ENCODE assay signal across 8 cellular contexts in the genomic region with DNA sequence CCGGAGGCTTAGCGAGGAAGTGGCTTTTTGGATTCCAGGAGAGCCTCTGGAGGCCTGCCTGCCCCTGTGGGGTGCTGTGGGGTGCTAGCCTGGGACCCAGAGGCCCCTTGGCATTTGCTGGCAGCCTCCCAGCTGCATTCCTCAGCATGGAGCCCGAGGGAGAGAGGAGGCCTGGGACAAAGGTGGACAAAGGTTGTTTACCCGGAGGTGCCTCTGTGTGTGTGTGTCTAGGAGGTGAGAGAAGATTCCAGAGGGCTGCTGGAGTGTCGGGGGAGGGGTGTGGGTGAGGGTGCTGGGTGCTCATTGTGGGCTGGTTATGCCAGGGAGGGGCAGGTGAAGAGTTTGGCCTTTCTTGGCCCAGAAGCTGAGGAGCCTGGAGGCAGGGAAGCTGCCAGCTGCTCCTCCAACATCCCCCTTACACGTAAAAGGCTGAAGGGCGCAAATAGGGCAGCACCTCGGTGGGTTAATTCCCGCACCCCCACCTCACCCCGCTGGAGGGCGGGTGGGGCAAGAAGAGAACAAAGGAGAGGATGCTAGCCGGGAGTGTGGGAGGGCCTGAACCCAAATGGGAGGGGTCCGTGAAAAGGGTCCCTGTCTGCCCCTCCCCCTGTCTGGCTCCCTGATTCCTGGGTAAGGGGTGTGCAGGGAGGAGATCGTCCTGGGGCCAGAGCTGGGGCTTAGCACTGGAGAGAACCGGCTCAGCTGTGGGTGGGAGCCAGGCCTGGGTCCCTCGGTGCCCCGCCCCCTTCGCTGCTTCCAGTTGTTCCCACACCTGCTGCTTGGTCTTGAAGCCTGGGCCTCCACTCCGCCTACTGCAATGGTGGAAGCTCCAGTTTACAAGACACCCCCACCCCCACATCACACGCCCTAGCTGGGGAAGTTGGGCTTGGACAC. TPM values are rescaled to one million over a fixed set of nuclear protein-coding genes. Genes with fewer than 3 reads are reported as not detected.
DNase-seq lines count a peak whose midpoint lies in the region; ATAC-seq, FAIRE-seq and TF ChIP-seq lines count a peak whose summit lies in the region.

No MANE protein-coding gene starts in this region.

- TF ChIP-seq POLR2A in HepG2 (IDR thresholded peaks at IDR 0.05; ENCODE audit: insufficient read depth in 1 of 2, low read depth in 2 of 2, low read length in 2 of 2) = peak; percentile 57 to 64
- peak in 1 of 2 donors; percentile 24 for TF ChIP-seq POLR2A in thyroid gland (IDR thresholded peaks at IDR 0.05)

- no peak for DNase-seq in AG09309 (ENCODE audit: low read depth)
- DNase-seq in LHCN-M2 (ENCODE audit: low read depth) = peak; percentile 91
- peak; percentile 94 for DNase-seq in HepG2 (ENCODE audit: low spot score)
- DNase-seq in thyroid gland = peak; percentile 74 to 75
- no peak for DNase-seq in COLO668 (lab: John Stamatoyannopoulos, UW; ENCODE audit: unreplicated experiment)
- DNase-seq in activated effector memory CD4-positive, alpha-beta T cell treated with Interleukin-2 at 50 U/mL for 16 hours = no peak

- 8% methylated on average over 19 of the region's 20 CpGs for WGBS in HepG2 (ENCODE audit: low lambda C conversion rate)
- WGBS in thyroid gland, 2 donors = 28 to 34% methylated on average over 20 of the region's 20 CpGs

- H2AFZ ChIP-seq in HepG2 (ENCODE audit: low read length) = no peak overlapping the region

- peak overlapping the region; percentile 96 to 99 (median 97) for H3K27ac Mint-ChIP-seq in brain

- TF ChIP-seq CTCF in AG09309 (IDR thresholded peaks at IDR 0.05; ENCODE audit: control insufficient read depth, insufficient read depth, low read depth, low read length, missing control alignments) (no peak), brain (conservative IDR thresholded peaks at IDR 0.05) (no peak), HepG2 (CRISPR knock-in tag; IDR thresholded peaks at IDR 0.05) (peak; percentile 27), thyroid gland (IDR thresholded peaks at IDR 0.05) (peak in 1 of 6 experiments; percentile 2)

- H3K4me1 ChIP-seq in HepG2 (ENCODE audit: insufficient read depth, low read length) (peaks cover 68% of the 10 kb centered on the region), thyroid gland (peaks cover 28 to 44% of the 10 kb centered on the region in 2 donors)

- H3K27me3 Mint-ChIP-seq in brain = no peaks in the 10 kb centered on the region

- ATAC-seq in HepG2 (peak; percentile 66), HG02798 (IDR thresholded peaks at IDR 0.05; ENCODE audit: poor library complexity, unreplicated experiment) (no peak)

- H3K36me3 ChIP-seq in HepG2 (replicated peaks in 1 of 2; ENCODE audit: control insufficient read depth in 1 of 2, insufficient read depth in 2 of 2, low read length in 2 of 2) = peaks cover 10 to 18% of the 10 kb centered on the region in 2 experiments
- H3K36me3 ChIP-seq in thyroid gland = no peaks in the 10 kb centered on the region

- peak overlapping the region; percentile 97 for H3K27ac ChIP-seq in HepG2 (ENCODE audit: extremely low read length, insufficient read depth, low read length)
- H3K27ac ChIP-seq in thyroid gland = peak overlapping the region; percentile 77 to 98 (median 97)

- POLR2A ChIA-PET in HepG2 (lab: Yijun Ruan, JAX) = interaction anchor here (0.5 to 24.3 kb wide), 17 partner anchors 12 to 1045 kb away, joined by 3 to 2487 read pairs (median 10); a partner anchor contains a TSS

- TF ChIP-seq EP300 in HepG2 (IDR thresholded peaks at IDR 0.05; ENCODE audit: low read depth in 2 of 2, low read length in 2 of 2) (peak in 1 of 2 experiments; percentile 92; a peak in 3 of 4 replicates), HepG2 (CRISPR knock-in tag; IDR thresholded peaks at IDR 0.05; ENCODE audit: borderline replicate concordance) (peak; percentile 91)

- no peaks in the 10 kb centered on the region for H4K20me1 ChIP-seq in HepG2 (ENCODE audit: insufficient read depth, low read length)

- H3K4me3 ChIP-seq in AG09309 (ENCODE audit: control insufficient read depth, low read depth, low read length) (peak overlapping the region; percentile 40), HepG2 (replicated peaks in 1 of 3; ENCODE audit: insufficient read depth in 1 of 3, low read depth in 2 of 3, low read length in 3 of 3) (peak overlapping the region; percentile 45 to 68 (median 53); a peak in 5 of 6 replicates), thyroid gland (replicated peaks in 1 of 3) (no peak overlapping the region)

- FAIRE-seq in HepG2 (lab: Jason Lieb, UNC) = peak; percentile 98

- H3K4me2 ChIP-seq in HepG2 (ENCODE audit: low read depth, low read length) = peak overlapping the region; percentile 100

- H3K79me2 ChIP-seq in HepG2 (ENCODE audit: insufficient read depth, low read length) = no peaks in the 10 kb centered on the region

- intact Hi-C loops in HepG2 (cut with micrococcal nuclease; ENCODE audit: unreplicated experiment) (loop anchor here (1.0 kb wide), 1 partner anchor 10 kb away; a partner anchor contains a TSS), thyroid gland (cut with DNase I) (no loop called here)

- peaks cover 47% of the 10 kb centered on the region for H3K4me1 Mint-ChIP-seq in brain

- H3K9me3 Mint-ChIP-seq in brain = peaks cover 0 to 3% (median 0%) of the 10 kb centered on the region in 5 experiments

- peak overlapping the region; percentile 93 for H3K9ac ChIP-seq in HepG2 (ENCODE audit: insufficient read depth, low read depth, low read length)

- CTCF ChIA-PET in HepG2 (lab: Yijun Ruan, JAX; ENCODE audit: low intra/inter-chr PET ratio, low total read pairs) = interaction anchor here (0.7 to 3.2 kb wide), 4 partner anchors 11 to 36 kb away, joined by 3 to 10 read pairs (median 4); a partner anchor contains a TSS

- in situ Hi-C loops in HepG2 (cut with HindIII; ENCODE audit: extremely low pct_ligation_motif_present, low pct_unique_long_range_greater_than_20kb) = no loop called here

- H3K9me3 ChIP-seq in HepG2 (ENCODE audit: low read length) = no peaks in the 10 kb centered on the region
- H3K9me3 ChIP-seq in thyroid gland = no peaks in the 10 kb centered on the region

- no TSS peak for BruUV-seq in HepG2 (replicated peaks; lab: Mats Ljungman, UMichigan)

- H3K4me3 Mint-ChIP-seq in brain = peak overlapping the region; percentile 30 to 72 (median 68)

- H3K36me3 Mint-ChIP-seq in brain = peaks cover 8% of the 10 kb centered on the region

- peak; percentile 34; the same call in 1 of the 2 replicates for TF ChIP-seq RAD21 in HepG2 (CRISPR knock-in tag; IDR thresholded peaks at IDR 0.05)

- H3K27me3 ChIP-seq in HepG2 (ENCODE audit: control insufficient read depth in 1 of 2, insufficient read depth in 2 of 2, low read length in 2 of 2) = no peaks in the 10 kb centered on the region
- no peaks in the 10 kb centered on the region for H3K27me3 ChIP-seq in thyroid gland

RNA-seq across cellular contexts. Expression of a gene that starts 9.9 kb away (rescaled TPM):
- 5.0 and 11.6 TPM in 2 replicates for total RNA-seq in LHCN-M2 (2014; rRNA removed)
- polyA plus RNA-seq in LHCN-M2 (2012) = 6.6 TPM
- polyA plus RNA-seq in brain (ENCODE audit: insufficient read depth, low read depth, low replicate concordance) = 17.2 TPM
- total RNA-seq in HepG2 (2016; rRNA removed; fragmentation: Illumina TruSeq; extraction: Trizol) = 27.1 and 30.8 TPM in 2 replicates
- 22.3 and 23.3 TPM in 2 replicates for total RNA-seq in HepG2 (2016; cell fraction: cytosol; rRNA removed; fragmentation: Illumina TruSeq; extraction: Trizol; ENCODE audit: low read depth)
- total RNA-seq in HepG2 (2016; cell fraction: insoluble cytoplasmic fraction; rRNA removed; fragmentation: Illumina TruSeq; extraction: Trizol) = 26.7 and 27.9 TPM in 2 replicates
- total RNA-seq in HepG2 (2016; cell fraction: membrane; rRNA removed; fragmentation: Illumina TruSeq; extraction: Trizol) = 25.8 and 28.7 TPM in 2 replicates
- 13.7 and 16.4 TPM in 2 replicates for total RNA-seq in HepG2 (2016; cell fraction: nucleus; rRNA removed; fragmentation: Illumina TruSeq; extraction: Trizol)
- 31.8 and 32.4 TPM in 2 replicates for polyA plus RNA-seq in HepG2 (2011; rRNA removed)
- 32.2 and 44.9 TPM in 2 replicates for polyA plus RNA-seq in HepG2 (2011; cell fraction: cytosol; rRNA removed)
- polyA plus RNA-seq in HepG2 (2011; cell fraction: nucleus; rRNA removed) = 22.5 and 27.3 TPM in 2 replicates
- 22.2 and 24.9 TPM in 2 replicates for polyA plus RNA-seq in HepG2 (2012)
- 14.6 and 18.5 TPM in 2 replicates for polyA plus RNA-seq in HepG2 (2016; cell fraction: cytosol; fragmentation: Illumina TruSeq; extraction: Trizol; ENCODE audit: low read depth)
- 35.4 and 36.8 TPM in 2 replicates for polyA plus RNA-seq in HepG2 (2016; cell fraction: insoluble cytoplasmic fraction; fragmentation: Illumina TruSeq; extraction: Trizol; ENCODE audit: low read depth)
- polyA plus RNA-seq in HepG2 (2016; cell fraction: membrane; fragmentation: Illumina TruSeq; extraction: Trizol; ENCODE audit: low read depth) = 19.7 and 26.6 TPM in 2 replicates
- 36.3 and 37.9 TPM in 2 replicates for polyA plus RNA-seq in HepG2 (2016; cell fraction: nucleus; fragmentation: Illumina TruSeq; extraction: Trizol; ENCODE audit: insufficient read depth, low read depth)
- polyA minus RNA-seq in HepG2 (2011; rRNA and poly(A)+ RNA removed; ENCODE audit: low replicate concordance) = 9.1 and 26.8 TPM in 2 replicates
- 17.8 and 20.5 TPM in 2 replicates for polyA minus RNA-seq in HepG2 (2011; cell fraction: cytosol; rRNA and poly(A)+ RNA removed)
- polyA minus RNA-seq in HepG2 (2011; cell fraction: nucleus; rRNA and poly(A)+ RNA removed) = 12.4 and 13.2 TPM in 2 replicates
- total RNA-seq in thyroid gland = 10 to 100 TPM in 2 of 4 donors, 1 to 10 TPM in 2; 3.9 to 16.3 (median 10.0) TPM

RNA-seq across cellular contexts. Expression of a gene that starts 23.3 kb away (rescaled TPM):
- total RNA-seq in LHCN-M2 (2014; rRNA removed) = 7.2 and 11.1 TPM in 2 replicates
- 18.9 TPM for polyA plus RNA-seq in LHCN-M2 (2012)
- 10.8 TPM for polyA plus RNA-seq in brain (ENCODE audit: insufficient read depth, low read depth, low replicate concordance)
- 10.5 and 14.8 TPM in 2 replicates for total RNA-seq in HepG2 (2016; rRNA removed; fragmentation: Illumina TruSeq; extraction: Trizol)
- total RNA-seq in HepG2 (2016; cell fraction: cytosol; rRNA removed; fragmentation: Illumina TruSeq; extraction: Trizol; ENCODE audit: low read depth) = 2.7 and 3.3 TPM in 2 replicates
- 11.7 and 13.0 TPM in 2 replicates for total RNA-seq in HepG2 (2016; cell fraction: insoluble cytoplasmic fraction; rRNA removed; fragmentation: Illumina TruSeq; extraction: Trizol)
- 8.9 and 9.5 TPM in 2 replicates for total RNA-seq in HepG2 (2016; cell fraction: membrane; rRNA removed; fragmentation: Illumina TruSeq; extraction: Trizol)
- total RNA-seq in HepG2 (2016; cell fraction: nucleus; rRNA removed; fragmentation: Illumina TruSeq; extraction: Trizol) = 13.8 and 14.0 TPM in 2 replicates
- polyA plus RNA-seq in HepG2 (2011; rRNA removed) = 16.3 and 16.6 TPM in 2 replicates
- 13.7 and 14.0 TPM in 2 replicates for polyA plus RNA-seq in HepG2 (2011; cell fraction: cytosol; rRNA removed)
- polyA plus RNA-seq in HepG2 (2011; cell fraction: nucleus; rRNA removed) = 34.1 and 37.3 TPM in 2 replicates
- polyA plus RNA-seq in HepG2 (2012) = 17.5 and 20.8 TPM in 2 replicates
- 2.7 and 3.3 TPM in 2 replicates for polyA plus RNA-seq in HepG2 (2016; cell fraction: cytosol; fragmentation: Illumina TruSeq; extraction: Trizol; ENCODE audit: low read depth)
- polyA plus RNA-seq in HepG2 (2016; cell fraction: insoluble cytoplasmic fraction; fragmentation: Illumina TruSeq; extraction: Trizol; ENCODE audit: low read depth) = 36.1 and 41.5 TPM in 2 replicates
- 10.3 and 12.9 TPM in 2 replicates for polyA plus RNA-seq in HepG2 (2016; cell fraction: membrane; fragmentation: Illumina TruSeq; extraction: Trizol; ENCODE audit: low read depth)
- polyA plus RNA-seq in HepG2 (2016; cell fraction: nucleus; fragmentation: Illumina TruSeq; extraction: Trizol; ENCODE audit: insufficient read depth, low read depth) = 51.0 and 51.8 TPM in 2 replicates
- 8.8 and 11.0 TPM in 2 replicates for polyA minus RNA-seq in HepG2 (2011; rRNA and poly(A)+ RNA removed; ENCODE audit: low replicate concordance)
- polyA minus RNA-seq in HepG2 (2011; cell fraction: cytosol; rRNA and poly(A)+ RNA removed) = 10.7 and 11.5 TPM in 2 replicates
- polyA minus RNA-seq in HepG2 (2011; cell fraction: nucleus; rRNA and poly(A)+ RNA removed) = 17.1 and 27.5 TPM in 2 replicates
- 10 to 100 TPM; 15.6 to 33.5 (median 18.4) TPM for total RNA-seq in thyroid gland

RNA-seq across cellular contexts. Expression of a gene that starts 36.1 kb away (rescaled TPM):
- total RNA-seq in LHCN-M2 (2014; rRNA removed) (3.1 and 4.4 TPM in 2 replicates), HepG2 (2016; rRNA removed; fragmentation: Illumina TruSeq; extraction: Trizol) (8.8 and 16.1 TPM in 2 replicates), thyroid gland (10 to 100 TPM; 16.7 to 20.4 (median 17.7) TPM)
- 5.1 TPM for polyA plus RNA-seq in LHCN-M2 (2012)
- polyA plus RNA-seq in brain (ENCODE audit: insufficient read depth, low read depth, low replicate concordance) (7.6 TPM), HepG2 (2011; rRNA removed) (26.9 and 34.1 TPM in 2 replicates)
- 8.0 and 13.0 TPM in 2 replicates for total RNA-seq in HepG2 (2016; cell fraction: cytosol; rRNA removed; fragmentation: Illumina TruSeq; extraction: Trizol; ENCODE audit: low read depth)
- total RNA-seq in HepG2 (2016; cell fraction: insoluble cytoplasmic fraction; rRNA removed; fragmentation: Illumina TruSeq; extraction: Trizol) = 9.5 and 14.6 TPM in 2 replicates
- 12.4 and 18.3 TPM in 2 replicates for total RNA-seq in HepG2 (2016; cell fraction: membrane; rRNA removed; fragmentation: Illumina TruSeq; extraction: Trizol)
- total RNA-seq in HepG2 (2016; cell fraction: nucleus; rRNA removed; fragmentation: Illumina TruSeq; extraction: Trizol) = 15.2 and 17.1 TPM in 2 replicates
- 12.2 and 17.4 TPM in 2 replicates for polyA plus RNA-seq in HepG2 (2011; cell fraction: cytosol; rRNA removed)
- polyA plus RNA-seq in HepG2 (2011; cell fraction: nucleus; rRNA removed) = 71.5 and 77.5 TPM in 2 replicates
- 16.9 and 20.5 TPM in 2 replicates for polyA plus RNA-seq in HepG2 (2012)
- polyA plus RNA-seq in HepG2 (2016; cell fraction: cytosol; fragmentation: Illumina TruSeq; extraction: Trizol; ENCODE audit: low read depth) = 9.2 and 14.3 TPM in 2 replicates
- 9.9 and 13.7 TPM in 2 replicates for polyA plus RNA-seq in HepG2 (2016; cell fraction: insoluble cytoplasmic fraction; fragmentation: Illumina TruSeq; extraction: Trizol; ENCODE audit: low read depth)
- polyA plus RNA-seq in HepG2 (2016; cell fraction: membrane; fragmentation: Illumina TruSeq; extraction: Trizol; ENCODE audit: low read depth) = 10.5 and 15.2 TPM in 2 replicates
- 36.2 and 39.6 TPM in 2 replicates for polyA plus RNA-seq in HepG2 (2016; cell fraction: nucleus; fragmentation: Illumina TruSeq; extraction: Trizol; ENCODE audit: insufficient read depth, low read depth)
- polyA minus RNA-seq in HepG2 (2011; rRNA and poly(A)+ RNA removed; ENCODE audit: low replicate concordance) = 6.9 and 21.9 TPM in 2 replicates
- 8.3 and 8.4 TPM in 2 replicates for polyA minus RNA-seq in HepG2 (2011; cell fraction: cytosol; rRNA and poly(A)+ RNA removed)
- polyA minus RNA-seq in HepG2 (2011; cell fraction: nucleus; rRNA and poly(A)+ RNA removed) = 26.9 and 36.2 TPM in 2 replicates

RNA-seq across cellular contexts. Expression of a gene that starts 39.3 kb away (rescaled TPM):
- total RNA-seq in LHCN-M2 (2014; rRNA removed) (36.5 and 146 TPM in 2 replicates), HepG2 (2016; rRNA removed; fragmentation: Illumina TruSeq; extraction: Trizol) (5.5 and 11.3 TPM in 2 replicates), thyroid gland (10 to 100 TPM in 3 of 4 donors, 1 to 10 TPM in 1; 8.6 to 24.8 (median 16.9) TPM)
- polyA plus RNA-seq in LHCN-M2 (2012) = 73.9 TPM
- polyA plus RNA-seq in brain (ENCODE audit: insufficient read depth, low read depth, low replicate concordance) (35.8 TPM), HepG2 (2011; rRNA removed) (39.1 and 46.1 TPM in 2 replicates)
- total RNA-seq in HepG2 (2016; cell fraction: cytosol; rRNA removed; fragmentation: Illumina TruSeq; extraction: Trizol; ENCODE audit: low read depth) = 5.6 and 8.7 TPM in 2 replicates
- 6.2 and 9.4 TPM in 2 replicates for total RNA-seq in HepG2 (2016; cell fraction: insoluble cytoplasmic fraction; rRNA removed; fragmentation: Illumina TruSeq; extraction: Trizol)
- total RNA-seq in HepG2 (2016; cell fraction: membrane; rRNA removed; fragmentation: Illumina TruSeq; extraction: Trizol) = 23.5 and 28.9 TPM in 2 replicates
- 4.2 and 4.3 TPM in 2 replicates for total RNA-seq in HepG2 (2016; cell fraction: nucleus; rRNA removed; fragmentation: Illumina TruSeq; extraction: Trizol)
- 28.6 and 40.9 TPM in 2 replicates for polyA plus RNA-seq in HepG2 (2011; cell fraction: cytosol; rRNA removed)
- 37.4 and 43.6 TPM in 2 replicates for polyA plus RNA-seq in HepG2 (2011; cell fraction: nucleus; rRNA removed)
- polyA plus RNA-seq in HepG2 (2012) = 8.5 and 22.4 TPM in 2 replicates
- 17.4 and 19.5 TPM in 2 replicates for polyA plus RNA-seq in HepG2 (2016; cell fraction: cytosol; fragmentation: Illumina TruSeq; extraction: Trizol; ENCODE audit: low read depth)
- polyA plus RNA-seq in HepG2 (2016; cell fraction: insoluble cytoplasmic fraction; fragmentation: Illumina TruSeq; extraction: Trizol; ENCODE audit: low read depth) = 14.0 and 24.9 TPM in 2 replicates
- 30.5 and 46.5 TPM in 2 replicates for polyA plus RNA-seq in HepG2 (2016; cell fraction: membrane; fragmentation: Illumina TruSeq; extraction: Trizol; ENCODE audit: low read depth)
- polyA plus RNA-seq in HepG2 (2016; cell fraction: nucleus; fragmentation: Illumina TruSeq; extraction: Trizol; ENCODE audit: insufficient read depth, low read depth) = 24.9 and 28.4 TPM in 2 replicates
- polyA minus RNA-seq in HepG2 (2011; rRNA and poly(A)+ RNA removed; ENCODE audit: low replicate concordance) = 68.8 and 256 TPM in 2 replicates
- 26.0 and 39.9 TPM in 2 replicates for polyA minus RNA-seq in HepG2 (2011; cell fraction: cytosol; rRNA and poly(A)+ RNA removed)
- 13.4 and 15.7 TPM in 2 replicates for polyA minus RNA-seq in HepG2 (2011; cell fraction: nucleus; rRNA and poly(A)+ RNA removed)

RNA-seq across cellular contexts. Expression of a gene that starts 50.1 kb away (rescaled TPM):
- total RNA-seq in LHCN-M2 (2014; rRNA removed) (19.8 and 29.0 TPM in 2 replicates), HepG2 (2016; rRNA removed; fragmentation: Illumina TruSeq; extraction: Trizol) (0.39 and 0.53 TPM in 2 replicates), thyroid gland (1 to 10 TPM; 3.2 to 7.6 (median 4.2) TPM)
- 20.2 TPM for polyA plus RNA-seq in LHCN-M2 (2012)
- polyA plus RNA-seq in brain (ENCODE audit: insufficient read depth, low read depth, low replicate concordance) (26.1 TPM), HepG2 (2011; rRNA removed) (0.70 and 1.1 TPM in 2 replicates)
- total RNA-seq in HepG2 (2016; cell fraction: cytosol; rRNA removed; fragmentation: Illumina TruSeq; extraction: Trizol; ENCODE audit: low read depth) = 0.61 TPM in 1 of 2 replicates, not detected in the other
- 0.12 and 0.41 TPM in 2 replicates for total RNA-seq in HepG2 (2016; cell fraction: insoluble cytoplasmic fraction; rRNA removed; fragmentation: Illumina TruSeq; extraction: Trizol)
- 0.48 and 0.74 TPM in 2 replicates for total RNA-seq in HepG2 (2016; cell fraction: membrane; rRNA removed; fragmentation: Illumina TruSeq; extraction: Trizol)
- total RNA-seq in HepG2 (2016; cell fraction: nucleus; rRNA removed; fragmentation: Illumina TruSeq; extraction: Trizol) = 0.56 and 0.63 TPM in 2 replicates
- polyA plus RNA-seq in HepG2 (2011; cell fraction: cytosol; rRNA removed) = 0.38 and 0.48 TPM in 2 replicates
- 4.9 and 6.1 TPM in 2 replicates for polyA plus RNA-seq in HepG2 (2011; cell fraction: nucleus; rRNA removed)
- 0.78 and 1.2 TPM in 2 replicates for polyA plus RNA-seq in HepG2 (2012)
- polyA plus RNA-seq in HepG2 (2016; cell fraction: cytosol; fragmentation: Illumina TruSeq; extraction: Trizol; ENCODE audit: low read depth) = 0.27 TPM in 1 of 2 replicates, not detected in the other
- polyA plus RNA-seq in HepG2 (2016; cell fraction: insoluble cytoplasmic fraction; fragmentation: Illumina TruSeq; extraction: Trizol; ENCODE audit: low read depth) = 0.37 and 0.69 TPM in 2 replicates
- 0.31 and 0.37 TPM in 2 replicates for polyA plus RNA-seq in HepG2 (2016; cell fraction: membrane; fragmentation: Illumina TruSeq; extraction: Trizol; ENCODE audit: low read depth)
- 1.9 and 2.6 TPM in 2 replicates for polyA plus RNA-seq in HepG2 (2016; cell fraction: nucleus; fragmentation: Illumina TruSeq; extraction: Trizol; ENCODE audit: insufficient read depth, low read depth)
- polyA minus RNA-seq in HepG2 (2011; rRNA and poly(A)+ RNA removed; ENCODE audit: low replicate concordance) = 0.68 and 17.4 TPM in 2 replicates
- 0.69 TPM in 1 of 2 replicates, not detected in the other for polyA minus RNA-seq in HepG2 (2011; cell fraction: cytosol; rRNA and poly(A)+ RNA removed)
- 0.77 and 1.4 TPM in 2 replicates for polyA minus RNA-seq in HepG2 (2011; cell fraction: nucleus; rRNA and poly(A)+ RNA removed)

Comparison
In these comparisons a context has a peak if more than half of its experiments do, and no peak if none do; other contexts are left out.
1. DNase-seq: peak in LHCN-M2 (single experiment), HepG2 (single experiment) and thyroid gland (2 of 2); none in AG09309 (single experiment), COLO668 (single experiment) and activated effector memory CD4-positive, alpha-beta T cell treated with Interleukin-2 at 50 U/mL for 16 hours (single experiment).
2. H3K4me3 ChIP-seq: peak in AG09309 (single experiment) and HepG2 (3 of 3); none in thyroid gland (0 of 3).